Comparison of ENCODE assay signal across 9 cellular contexts in the genomic region with DNA sequence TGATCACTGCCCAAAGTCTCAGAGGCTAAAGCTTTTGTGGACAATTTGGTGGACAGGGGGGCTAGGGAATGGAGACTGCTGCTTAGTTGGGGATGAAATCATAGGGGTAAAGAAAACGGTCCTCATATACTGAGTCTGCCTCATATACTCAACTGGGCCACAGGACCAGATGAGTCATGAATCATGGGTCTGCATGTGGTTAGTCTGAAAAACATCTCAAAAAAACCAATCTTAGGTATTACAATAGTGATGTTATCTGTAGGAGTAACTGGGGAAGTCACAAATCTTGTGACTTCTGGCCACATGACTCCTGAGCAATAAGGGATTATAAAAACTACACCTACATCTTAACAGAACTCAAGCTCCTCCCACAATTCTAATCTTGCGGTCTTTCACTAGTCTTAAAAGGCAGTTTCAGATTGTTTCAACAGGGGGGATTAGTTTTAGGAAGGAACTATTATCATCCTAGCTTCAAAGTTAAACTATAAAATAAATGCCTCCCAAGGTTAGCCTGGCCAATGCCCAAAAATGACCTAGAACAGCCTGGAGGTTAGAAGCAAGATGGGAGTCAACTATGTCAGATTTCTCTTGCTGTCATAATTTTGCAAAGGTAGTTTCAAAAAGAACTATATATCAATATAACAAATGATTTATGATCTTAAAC. TPM values are rescaled to one million over a fixed set of nuclear protein-coding genes. Genes with fewer than 3 reads are reported as not detected.
A peak's percentile ranks its signal among the peaks of the same experiment; 100 is the strongest.
DNase-seq lines count a peak whose midpoint lies in the region; ATAC-seq and TF ChIP-seq lines count a peak whose summit lies in the region.
"Had no signal": no experiment of that assay in that cellular context is flagged by ENCODE, and none has a peak within 500 bp of the region (broad histone marks: within the 10 kb centered on the region; RNA-seq: fewer than 3 reads in every experiment).

No MANE protein-coding gene starts in this region.

- WGBS in psoas muscle, 3 donors: 95 to 98% (median 96%) methylated on average over 2 of the region's 2 CpGs

- in situ Hi-C loops in G401 (cut with HindIII; ENCODE audit: low sequenced_read_pairs): no loop called here

- no TSS peak for BruUV-seq in A673 (replicated peaks; lab: Mats Ljungman, UMichigan)

- H3K9me3 ChIP-seq in naive thymus-derived CD4-positive, alpha-beta T cell (ENCODE audit: control insufficient read depth in 2 of 3, low read length in 3 of 3): no peaks in the 10 kb centered on the region
- no peaks in the 10 kb centered on the region for H3K9me3 ChIP-seq in psoas muscle
- no peaks in the 10 kb centered on the region for H3K9me3 ChIP-seq in A673 (ENCODE audit: low read depth, low read length, poor library complexity, severe bottlenecking)
- H3K9me3 ChIP-seq: A549 had no signal

- no peak overlapping the region for H3K4me3 ChIP-seq in naive thymus-derived CD4-positive, alpha-beta T cell (ENCODE audit: low read length)
- no peak overlapping the region for H3K4me3 ChIP-seq in psoas muscle
- H3K4me3 ChIP-seq in A673 (ENCODE audit: low read depth, low read length, poor library complexity, severe bottlenecking): no peak overlapping the region
- H3K4me3 ChIP-seq: A549 had no signal

- CTCF ChIA-PET in activated CD4-positive, alpha-beta T cell treated with anti-CD3 and anti-CD28 coated beads, Interleukin-2, amount 10 ng/mL, durations not matched to agents 7 days and 5 days (lab: Charles Lee): no interaction called here
- CTCF ChIA-PET in naive thymus-derived CD4-positive, alpha-beta T cell (lab: Charles Lee): no interaction called here
- CTCF ChIA-PET in A673 (lab: Charles Lee): no interaction called here

- no peak for DNase-seq in activated CD4-positive, CD25-positive, alpha-beta regulatory T cell (lab: John Stamatoyannopoulos, UW)
- DNase-seq in activated CD4-positive, alpha-beta T cell treated with anti-CD3 and anti-CD28 coated beads, Interleukin-2, amount 10 ng/mL, durations not matched to agents 7 days and 5 days: no peak
- no peak for DNase-seq in naive thymus-derived CD4-positive, alpha-beta T cell
- DNase-seq in G401 (ENCODE audit: low spot score) (no peak), psoas muscle (no peak), A673 (ENCODE audit: low spot score) (no peak)

- peak overlapping the region; percentile 5 for H3K27ac Mint-ChIP-seq in activated CD4-positive, alpha-beta T cell treated with anti-CD3 and anti-CD28 coated beads, Interleukin-2, amount 10 ng/mL, durations not matched to agents 7 days and 5 days
- H3K27ac Mint-ChIP-seq in naive thymus-derived CD4-positive, alpha-beta T cell: peak overlapping the region in 2 of 9 donors; percentile 35 to 54

- H3K27ac ChIP-seq in naive thymus-derived CD4-positive, alpha-beta T cell (ENCODE audit: low read depth, low read length): no peak overlapping the region
- H3K27ac ChIP-seq in psoas muscle (no peak overlapping the region), A673 (ENCODE audit: low read depth, low read length, poor library complexity, severe bottlenecking) (no peak overlapping the region)
- H3K27ac ChIP-seq: A549 had no signal

- H3K4me1 Mint-ChIP-seq in activated CD4-positive, alpha-beta T cell treated with anti-CD3 and anti-CD28 coated beads, Interleukin-2, amount 10 ng/mL, durations not matched to agents 7 days and 5 days: peaks cover 31% of the 10 kb centered on the region
- peaks cover 38 to 96% (median 85%) of the 10 kb centered on the region in 7 donors for H3K4me1 Mint-ChIP-seq in naive thymus-derived CD4-positive, alpha-beta T cell

- peaks cover 28% of the 10 kb centered on the region for H3K36me3 Mint-ChIP-seq in activated CD4-positive, alpha-beta T cell treated with anti-CD3 and anti-CD28 coated beads, Interleukin-2, amount 10 ng/mL, durations not matched to agents 7 days and 5 days (ENCODE audit: low read depth)
- H3K36me3 Mint-ChIP-seq in naive thymus-derived CD4-positive, alpha-beta T cell: peaks cover 15 to 39% (median 32%) of the 10 kb centered on the region in 5 donors

- POLR2A ChIA-PET in activated CD4-positive, alpha-beta T cell treated with anti-CD3 and anti-CD28 coated beads, Interleukin-2, amount 10 ng/mL, durations not matched to agents 7 days and 5 days (lab: Charles Lee): no interaction called here
- POLR2A ChIA-PET in naive thymus-derived CD4-positive, alpha-beta T cell (lab: Charles Lee): interaction anchor here (0.8 kb wide), 1 partner anchor 1634 kb away, joined by 3 read pairs; no protein-coding TSS in a partner anchor
- POLR2A ChIA-PET in A673 (lab: Charles Lee; ENCODE audit: low non-redundant PET): no interaction called here

- H3K4me1 ChIP-seq in naive thymus-derived CD4-positive, alpha-beta T cell (ENCODE audit: control insufficient read depth in 2 of 2, insufficient read depth in 2 of 2, low read length in 2 of 2): peaks cover 0 to 7% of the 10 kb centered on the region in 2 donors
- H3K4me1 ChIP-seq in psoas muscle: peaks cover 12% of the 10 kb centered on the region
- H3K4me1 ChIP-seq in A673 (ENCODE audit: insufficient read depth, low read length, poor library complexity, severe bottlenecking): no peaks in the 10 kb centered on the region

- ATAC-seq in activated CD4-positive, CD25-positive, alpha-beta regulatory T cell treated with anti-CD3 and anti-CD28 coated beads, Interleukin-2, amount 50 U/mL, for 24 hours: peak; percentile 98
- ATAC-seq in HG02970 (IDR thresholded peaks at IDR 0.05; ENCODE audit: low FRiP score, unreplicated experiment) (peak; percentile 78), psoas muscle (no peak)
- ATAC-seq in naive thymus-derived CD4-positive, alpha-beta T cell: peak; percentile 70
- ATAC-seq: A549 had no signal

- H3K27me3 Mint-ChIP-seq in activated CD4-positive, alpha-beta T cell treated with anti-CD3 and anti-CD28 coated beads, Interleukin-2, amount 10 ng/mL, durations not matched to agents 7 days and 5 days: no peaks in the 10 kb centered on the region
- H3K27me3 Mint-ChIP-seq in naive thymus-derived CD4-positive, alpha-beta T cell: no peaks in the 10 kb centered on the region

- peaks cover 6% of the 10 kb centered on the region for H3K9me3 Mint-ChIP-seq in activated CD4-positive, alpha-beta T cell treated with anti-CD3 and anti-CD28 coated beads, Interleukin-2, amount 10 ng/mL, durations not matched to agents 7 days and 5 days
- H3K9me3 Mint-ChIP-seq in naive thymus-derived CD4-positive, alpha-beta T cell: peaks cover 0 to 5% (median 0%) of the 10 kb centered on the region in 11 donors

- H3K4me3 Mint-ChIP-seq in activated CD4-positive, alpha-beta T cell treated with anti-CD3 and anti-CD28 coated beads, Interleukin-2, amount 10 ng/mL, durations not matched to agents 7 days and 5 days: no peak overlapping the region
- peak overlapping the region in 4 of 10 donors; percentile 3 to 18 (median 10) for H3K4me3 Mint-ChIP-seq in naive thymus-derived CD4-positive, alpha-beta T cell

- H3K36me3 ChIP-seq in naive thymus-derived CD4-positive, alpha-beta T cell (ENCODE audit: control insufficient read depth in 2 of 3, insufficient read depth in 3 of 3, low read length in 3 of 3): no peaks in the 10 kb centered on the region
- H3K36me3 ChIP-seq in psoas muscle (ENCODE audit: insufficient read depth in 1 of 2, low read depth in 1 of 2) (no peaks in the 10 kb centered on the region), A673 (ENCODE audit: insufficient read depth, low read length, poor library complexity, severe bottlenecking) (no peaks in the 10 kb centered on the region)

- intact Hi-C loops in naive thymus-derived CD4-positive, alpha-beta T cell (cut with micrococcal nuclease): no loop called here
- intact Hi-C loops in psoas muscle (cut with DNase I) (no loop called here), A673 (cut with micrococcal nuclease; ENCODE audit: unreplicated experiment) (no loop called here)

- H3K27me3 ChIP-seq in naive thymus-derived CD4-positive, alpha-beta T cell (ENCODE audit: control insufficient read depth in 2 of 2, insufficient read depth in 2 of 2, low read length in 2 of 2): no peaks in the 10 kb centered on the region
- H3K27me3 ChIP-seq in psoas muscle (ENCODE audit: insufficient read depth in 3 of 3, low read length in 2 of 3): no peaks in the 10 kb centered on the region
- no peaks in the 10 kb centered on the region for H3K27me3 ChIP-seq in A673 (replicated peaks; ENCODE audit: insufficient read depth, low read depth, low read length, poor library complexity)

- TF ChIP-seq CTCF in psoas muscle (IDR thresholded peaks at IDR 0.05): no peak
- TF ChIP-seq CTCF in A673 (conservative IDR thresholded peaks at IDR 0.05; ENCODE audit: low read depth, low read length): no peak

RNA-seq across cellular contexts. Expression of a gene that starts 17.5 kb away (rescaled TPM):
- total RNA-seq in activated CD4-positive, alpha-beta T cell treated with anti-CD3 and anti-CD28 coated beads, Interleukin-2, amount 10 ng/mL, durations not matched to agents 7 days and 5 days: 10 to 100 TPM; 23.0 to 24.0 TPM
- total RNA-seq in naive thymus-derived CD4-positive, alpha-beta T cell: 10 to 100 TPM; 21.1 to 39.7 (median 28.4) TPM
- 10 to 100 TPM; 12.2 to 14.2 TPM for polyA plus RNA-seq in naive thymus-derived CD4-positive, alpha-beta T cell
- 3.1 and 5.3 TPM in 2 replicates for total RNA-seq in G401 (2014; rRNA removed; shearing (Covaris generic))
- total RNA-seq in psoas muscle (10 to 100 TPM in 1 of 4 donors, 1 to 10 TPM in 3; 5.1 to 10.2 (median 7.5) TPM), A673 (2021) (19.7 and 20.7 TPM in 2 replicates)
- polyA plus RNA-seq in psoas muscle: 1 to 10 TPM; 6.5 to 8.1 (median 6.6) TPM

Comparison
In these comparisons a context has a peak if more than half of its experiments do, and no peak if none do; other contexts are left out.
1. ATAC-seq: peak in activated CD4-positive, CD25-positive, alpha-beta regulatory T cell treated with anti-CD3 and anti-CD28 coated beads, Interleukin-2, amount 50 U/mL, for 24 hours (2 of 2), HG02970 (single experiment) and naive thymus-derived CD4-positive, alpha-beta T cell (single experiment); none in psoas muscle (0 of 4).